Comparison of ENCODE assay signal across 20 cellular contexts in genomic region chr15:85551221-85551832, GRCh38.
DNase-seq lines count a peak whose midpoint lies in the region; ATAC-seq and TF ChIP-seq lines count a peak whose summit lies in the region.
"Had no signal": no experiment of that assay in that cellular context is flagged by ENCODE, and none has a peak within 500 bp of the region (broad histone marks: within the 10 kb centered on the region; RNA-seq: fewer than 3 reads in every experiment).

No MANE protein-coding gene starts in this region.

- H3K4me3 Mint-ChIP-seq in endothelial cell (ENCODE audit: unreplicated experiment) = no peak overlapping the region
- H3K4me3 Mint-ChIP-seq: dendritic cell treated with granulocyte-macrophage colony-stimulating factor and Interleukin-4, amounts not matched to agents 40 ng/mL and 50 ng/mL, for 4 days had no signal

- H3K27ac Mint-ChIP-seq in endothelial cell (ENCODE audit: unreplicated experiment) = no peak overlapping the region
- H3K27ac Mint-ChIP-seq: dendritic cell treated with granulocyte-macrophage colony-stimulating factor and Interleukin-4, amounts not matched to agents 40 ng/mL and 50 ng/mL, for 4 days had no signal

- TF ChIP-seq CTCF in fibroblast of villous mesenchyme (IDR thresholded peaks at IDR 0.05; ENCODE audit: insufficient read depth, low read depth, low read length) (no peak), endothelial cell (IDR thresholded peaks at IDR 0.05; ENCODE audit: unreplicated experiment) (no peak)

- peaks cover 16% of the 10 kb centered on the region for H3K36me3 Mint-ChIP-seq in endothelial cell (ENCODE audit: low read depth, unreplicated experiment)

- no peak for ATAC-seq in HG03378 (IDR thresholded peaks at IDR 0.05; ENCODE audit: unreplicated experiment)
- ATAC-seq: K562, mucosa of descending colon had no signal

- H3K27me3 Mint-ChIP-seq in endothelial cell (ENCODE audit: unreplicated experiment) = no peaks in the 10 kb centered on the region
- H3K27me3 Mint-ChIP-seq: dendritic cell treated with granulocyte-macrophage colony-stimulating factor and Interleukin-4, amounts not matched to agents 40 ng/mL and 50 ng/mL, for 4 days had no signal

- H3K4me3 ChIP-seq in fibroblast of villous mesenchyme (ENCODE audit: low read depth, low read length) (no peak overlapping the region), skeletal muscle cell (ENCODE audit: low read depth, low read length) (no peak overlapping the region)
- H3K4me3 ChIP-seq: heart left ventricle, K562, mucosa of descending colon, thoracic aorta had no signal

- no peaks in the 10 kb centered on the region for H3K9me3 Mint-ChIP-seq in endothelial cell (ENCODE audit: unreplicated experiment)
- H3K9me3 Mint-ChIP-seq: dendritic cell treated with granulocyte-macrophage colony-stimulating factor and Interleukin-4, amounts not matched to agents 40 ng/mL and 50 ng/mL, for 4 days had no signal

- peak; percentile 68 for DNase-seq in SKM-1 treated with dmso at 0.1 percent for 144 hours (lab: John Stamatoyannopoulos, UW; ENCODE audit: unreplicated experiment)
- no peak for DNase-seq in SKM-1 (lab: John Stamatoyannopoulos, UW; ENCODE audit: unreplicated experiment)
- peak; percentile 32 for DNase-seq in NCI-H226
- peak; percentile 55 for DNase-seq in fibroblast of villous mesenchyme (ENCODE audit: low read depth)
- DNase-seq in skeletal muscle cell (ENCODE audit: low read depth) = peak; percentile 32
- no peak for DNase-seq in endothelial cell (ENCODE audit: low spot score)
- DNase-seq in CD1c-positive myeloid dendritic cell (ENCODE audit: extremely low spot score) = no peak
- DNase-seq: 8988T; activated CD4-positive, CD25-positive, alpha-beta regulatory T cell treated with anti-CD3 and anti-CD28 coated beads, Interleukin-2, amount 50 U/mL, for 72 hours; activated gamma-delta T cell; heart left ventricle; kidney; mucosa of descending colon; NCI-H2227 treated with DMSO at 0.1 percent for 48 hours; SIG-M5; T-helper 2 cell had no signal

- H3K4me1 Mint-ChIP-seq in endothelial cell (ENCODE audit: unreplicated experiment) = peaks cover 8% of the 10 kb centered on the region

Comparison
In these comparisons a context has a peak if more than half of its experiments do, and no peak if none do; other contexts are left out.
1. DNase-seq: peak in SKM-1 treated with dmso at 0.1 percent for 144 hours (single experiment), NCI-H226 (single experiment), fibroblast of villous mesenchyme (single experiment) and skeletal muscle cell (single experiment); none in SKM-1 (single experiment), endothelial cell (single experiment) and CD1c-positive myeloid dendritic cell (single experiment).